9 cellular contexts compared by ENCODE assay signal in the genomic region with DNA sequence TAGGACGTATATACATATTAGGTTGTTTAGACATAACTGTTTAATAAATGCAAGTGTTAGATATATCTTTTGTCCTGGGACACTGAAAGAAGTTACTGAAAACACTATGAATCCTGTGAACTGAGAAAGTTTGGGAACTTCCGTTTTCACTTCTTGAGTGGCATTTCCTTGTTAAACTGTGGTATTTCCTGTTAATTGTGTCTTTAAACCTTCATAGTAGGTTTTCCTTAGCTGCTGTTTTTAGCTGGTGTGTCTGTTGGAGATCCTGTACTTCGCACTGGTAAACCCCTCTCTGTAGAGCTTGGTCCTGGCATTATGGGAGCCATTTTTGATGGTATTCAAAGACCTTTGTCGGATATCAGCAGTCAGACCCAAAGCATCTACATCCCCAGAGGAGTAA. TPM values are rescaled to one million over a fixed set of nuclear protein-coding genes. Genes with fewer than 3 reads are reported as not detected.
A peak's percentile ranks its signal among the peaks of the same experiment; 100 is the strongest.
DNase-seq lines count a peak whose midpoint lies in the region; ATAC-seq and TF ChIP-seq lines count a peak whose summit lies in the region.
"Had no signal": no experiment of that assay in that cellular context is flagged by ENCODE, and none has a peak within 500 bp of the region (broad histone marks: within the 10 kb centered on the region; RNA-seq: fewer than 3 reads in every experiment).

No MANE protein-coding gene starts in this region.

- H3K36me3 Mint-ChIP-seq in neural progenitor cell = peaks cover 3% of the 10 kb centered on the region

- intact Hi-C loops in colonic mucosa (cut with DNase I) = no loop called here

- TF ChIP-seq CTCF in colonic mucosa (IDR thresholded peaks at IDR 0.05) (no peak), neural progenitor cell (IDR thresholded peaks at IDR 0.05) (no peak)

- no peak overlapping the region for H3K4me2 ChIP-seq in neural progenitor cell

- H2AFZ ChIP-seq in neural progenitor cell (replicated peaks) = no peak overlapping the region

- no peaks in the 10 kb centered on the region for H3K27me3 Mint-ChIP-seq in neural progenitor cell (ENCODE audit: insufficient read depth, low read depth)

- no peaks in the 10 kb centered on the region for H3K79me2 ChIP-seq in neural progenitor cell (ENCODE audit: low read depth)

- H3K9ac ChIP-seq in HUES48 (ENCODE audit: low read depth, low read length) = peak overlapping the region; percentile 21; the same call in 1 of the 2 replicates
- no peak overlapping the region for H3K9ac ChIP-seq in colonic mucosa (ENCODE audit: low read depth in 2 of 2, low read length in 2 of 2)
- no peak overlapping the region for H3K9ac ChIP-seq in neural progenitor cell

- no peaks in the 10 kb centered on the region for H3K9me3 ChIP-seq in HUES48 (ENCODE audit: control insufficient read depth, insufficient read depth, low read length)
- H3K9me3 ChIP-seq in colonic mucosa = no peaks in the 10 kb centered on the region
- H3K9me3 ChIP-seq in neural progenitor cell (ENCODE audit: low read depth) = no peaks in the 10 kb centered on the region

- H3K27me3 ChIP-seq in HUES48 (ENCODE audit: control insufficient read depth, insufficient read depth, low read length) = no peaks in the 10 kb centered on the region
- H3K27me3 ChIP-seq in colonic mucosa = no peaks in the 10 kb centered on the region
- no peaks in the 10 kb centered on the region for H3K27me3 ChIP-seq in neural progenitor cell

- H3K9me3 Mint-ChIP-seq in neural progenitor cell = no peaks in the 10 kb centered on the region

- H3F3A ChIP-seq in neural progenitor cell (ENCODE audit: low read depth) = no peaks in the 10 kb centered on the region

- H3K4me1 ChIP-seq in HUES48 (ENCODE audit: control insufficient read depth, insufficient read depth, low read length) = peaks cover 9% of the 10 kb centered on the region
- no peaks in the 10 kb centered on the region for H3K4me1 ChIP-seq in colonic mucosa
- H3K4me1 ChIP-seq in neural progenitor cell = no peaks in the 10 kb centered on the region

- H3K4me1 Mint-ChIP-seq in neural progenitor cell = peaks cover 4% of the 10 kb centered on the region

- H3K27ac ChIP-seq in HUES48 (ENCODE audit: low read depth, low read length) (peak overlapping the region; percentile 33), colonic mucosa (peak overlapping the region; percentile 3), neural progenitor cell (no peak overlapping the region)

- DNase-seq in COLO829 (ENCODE audit: low spot score) = peak; percentile 15
- no peak for DNase-seq in colonic mucosa
- DNase-seq in neural progenitor cell (ENCODE audit: low spot score) = no peak
- no peak for DNase-seq in DMS153 treated with DMSO at 0.1 percent for 48 hours (lab: John Stamatoyannopoulos, UW; ENCODE audit: unreplicated experiment)
- no peak for DNase-seq in RPMI8226
- DNase-seq in D341Med (ENCODE audit: low spot score) = no peak
- DNase-seq: NCI-H82 had no signal

- H3K4me3 ChIP-seq in HUES48 (ENCODE audit: low read depth, low read length) = no peak overlapping the region
- no peak overlapping the region for H3K4me3 ChIP-seq in colonic mucosa
- no peak overlapping the region for H3K4me3 ChIP-seq in neural progenitor cell

- H3K36me3 ChIP-seq in HUES48 (ENCODE audit: control insufficient read depth, insufficient read depth, low read length) (peaks cover 23% of the 10 kb centered on the region), colonic mucosa (no peaks in the 10 kb centered on the region), neural progenitor cell (no peaks in the 10 kb centered on the region)

- no peak overlapping the region for H3K4me3 Mint-ChIP-seq in neural progenitor cell

- H4K20me1 ChIP-seq in neural progenitor cell (ENCODE audit: low read depth) = no peaks in the 10 kb centered on the region

- no peak for ATAC-seq in HG02938 (IDR thresholded peaks at IDR 0.05; ENCODE audit: unreplicated experiment)

- H3K27ac Mint-ChIP-seq in neural progenitor cell = peak overlapping the region; percentile 47

RNA-seq across cellular contexts. Expression of gene ATP6V1A, which starts 37.1 kb away (rescaled TPM):
- total RNA-seq in colonic mucosa (10 to 100 TPM; 79.1 to 93.4 TPM), neural progenitor cell (ENCODE audit: low replicate concordance) (90.7 and 115 TPM in 2 replicates)

RNA-seq across cellular contexts. Expression of gene NAA50, which starts 37.9 kb away (rescaled TPM):
- 100 to 1,000 TPM; 107 to 124 TPM for total RNA-seq in colonic mucosa
- 191 and 208 TPM in 2 replicates for total RNA-seq in neural progenitor cell (ENCODE audit: low replicate concordance)

RNA-seq across cellular contexts. Expression of gene GRAMD1C, which starts 54.6 kb away (rescaled TPM):
- total RNA-seq in colonic mucosa = 10 to 100 TPM in 1 of 2 donors, 1 to 10 TPM in 1; 4.1 to 10.2 TPM
- 10.7 and 12.2 TPM in 2 replicates for total RNA-seq in neural progenitor cell (ENCODE audit: low replicate concordance)
